In the genomic region with DNA sequence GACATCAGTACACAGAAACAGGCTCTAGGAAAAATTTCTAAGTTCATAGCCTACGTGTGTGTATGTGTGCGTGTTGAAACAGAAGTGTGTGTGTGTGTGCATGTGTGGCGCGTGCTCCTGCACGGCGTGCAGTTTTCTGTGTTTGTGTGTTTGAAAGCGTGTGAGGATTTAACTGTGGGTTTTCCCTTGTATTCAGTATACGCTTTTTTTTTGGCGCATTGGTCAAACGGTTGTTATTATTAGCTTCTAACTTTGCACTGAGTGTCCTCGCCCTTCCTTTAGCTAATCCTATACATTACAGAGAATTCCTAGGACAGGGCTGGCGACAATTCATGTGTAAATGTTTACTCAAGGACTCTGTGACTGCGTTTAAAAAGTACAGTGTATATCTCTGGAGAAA, we compare ENCODE assay signal across 1 cellular context.
TF ChIP-seq lines count a peak whose summit lies in the region.

No MANE protein-coding gene starts in this region.

TF ChIP-seq in HepG2, 621 proteins besides CTCF, POLR2A, EP300 and RAD21 (continued from another document):
- TF ChIP-seq BCL3 (CRISPR knock-in tag; IDR thresholded peaks at IDR 0.05) (no peak), SALL1 (CRISPR knock-in tag; IDR thresholded peaks at IDR 0.05) (peak; percentile 51; the same call in 1 of the 2 replicates)
